Comparison of ENCODE assay signal across 20 cellular contexts in the genomic region with DNA sequence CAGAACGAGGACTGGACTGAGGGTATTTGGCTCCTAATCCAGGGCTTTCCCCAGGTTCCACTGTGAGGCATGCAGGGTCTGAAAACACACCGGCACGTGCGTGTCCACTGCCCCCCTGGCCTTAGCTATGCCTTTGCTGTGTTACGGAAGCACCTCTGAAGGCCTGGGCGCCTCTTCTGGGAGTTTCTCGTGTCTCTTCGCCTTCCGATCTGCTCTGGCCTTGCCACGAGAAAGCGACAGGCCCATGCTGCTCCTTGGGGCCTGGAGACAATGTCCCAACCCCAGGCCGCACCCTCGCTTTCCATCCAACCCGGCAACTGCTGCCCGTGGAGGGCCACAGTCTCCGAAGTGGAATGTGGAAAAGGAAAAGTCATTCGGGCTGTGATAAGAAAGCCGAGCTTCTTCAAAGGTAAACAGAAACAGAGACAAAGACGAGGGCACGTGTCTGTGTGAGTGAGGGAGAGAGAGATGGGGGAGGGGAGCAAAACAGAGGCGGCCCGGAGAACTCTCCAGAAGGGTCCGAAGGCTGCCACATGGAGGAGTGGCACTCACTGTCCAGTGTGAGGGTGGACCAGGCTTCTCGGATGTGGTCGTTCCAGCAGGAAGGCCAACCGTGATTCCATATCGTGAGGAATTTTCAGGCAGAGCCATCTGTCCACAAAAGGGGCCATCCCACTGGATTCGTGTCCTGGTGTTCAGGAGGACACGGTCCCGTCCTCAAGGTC. TPM values are rescaled to one million over a fixed set of nuclear protein-coding genes. Genes with fewer than 3 reads are reported as not detected.
DNase-seq lines count a peak whose midpoint lies in the region; ATAC-seq, FAIRE-seq and TF ChIP-seq lines count a peak whose summit lies in the region.
"Had no signal": no experiment of that assay in that cellular context is flagged by ENCODE, and none has a peak within 500 bp of the region (broad histone marks: within the 10 kb centered on the region; RNA-seq: fewer than 3 reads in every experiment).

No MANE protein-coding gene starts in this region.

- ATAC-seq in IMR-90 (ENCODE audit: low read depth), result no peak
- ATAC-seq: HCT116, Panc1 had no signal

- H2AFZ ChIP-seq in IMR-90 (replicated peaks; ENCODE audit: low read length, poor library complexity) (peak overlapping the region; percentile 53), SU-DHL-6 (ENCODE audit: low read depth, low read length, severe bottlenecking) (no peak overlapping the region), osteoblast (ENCODE audit: low read length) (no peak overlapping the region)

- no peaks in the 10 kb centered on the region for H4K20me1 ChIP-seq in IMR-90 (ENCODE audit: insufficient read depth, low read length)
- H4K20me1 ChIP-seq in SU-DHL-6 (ENCODE audit: low read depth, low read length), result no peaks in the 10 kb centered on the region
- no peaks in the 10 kb centered on the region for H4K20me1 ChIP-seq in osteoblast (ENCODE audit: insufficient read depth, low read length)

- no TSS peak for BruUV-seq in IMR-90 (replicated peaks; lab: Mats Ljungman, UMichigan)

- in situ Hi-C loops in IMR-90 (cut with MboI; ENCODE audit: low sequenced_read_pairs) (no loop called here), KBM-7 (cut with MboI; ENCODE audit: low pct_unique_long_range_greater_than_20kb, low sequenced_read_pairs) (no loop called here)

- peak overlapping the region; percentile 62 for H2AK5ac ChIP-seq in IMR-90 (ENCODE audit: low read depth, low read length)

- POLR2A ChIA-PET in IMR-90 (lab: Charles Lee; ENCODE audit: unreplicated experiment), result no interaction called here

- H3K9me2 ChIP-seq in SU-DHL-6 (replicated peaks; ENCODE audit: insufficient read depth, low read length), result no peaks in the 10 kb centered on the region

- peaks cover 40% of the 10 kb centered on the region for H3F3A ChIP-seq in SU-DHL-6 (ENCODE audit: insufficient read depth)

- no peak overlapping the region for H2BK120ac ChIP-seq in IMR-90 (ENCODE audit: low read depth, low read length)

- no peak overlapping the region for H4K8ac ChIP-seq in IMR-90 (ENCODE audit: low read depth in 2 of 2, low read length in 2 of 2)

- H4K5ac ChIP-seq in IMR-90 (ENCODE audit: low read depth, low read length), result no peak overlapping the region

- 77% methylated on average over 23 of the region's 30 CpGs; no CpG with 5 or more reads in 1 of the 2 experiments for WGBS in IMR-90 (ENCODE audit: extremely low coverage in 2 of 2, insufficient read length in 1 of 2), 2 experiments

- H4K91ac ChIP-seq in IMR-90 (ENCODE audit: insufficient read depth, low read depth, low read length), result no peak overlapping the region

- no peak overlapping the region for H2BK20ac ChIP-seq in IMR-90 (ENCODE audit: low read depth, low read length)

- TF ChIP-seq RAD21 in IMR-90 (IDR thresholded peaks at IDR 0.05; ENCODE audit: low read length), result no peak

- H3K9ac ChIP-seq in IMR-90 (ENCODE audit: low read depth, low read length) (no peak overlapping the region), SU-DHL-6 (ENCODE audit: low read length) (no peak overlapping the region), kidney (ENCODE audit: low read length in 2 of 2) (no peak overlapping the region)

- H3K27me3 ChIP-seq in IMR-90 (ENCODE audit: control insufficient read depth, insufficient read depth, low read length), result peaks cover 11% of the 10 kb centered on the region
- H3K27me3 ChIP-seq in SU-DHL-6 (ENCODE audit: low read length), result no peaks in the 10 kb centered on the region
- H3K27me3 ChIP-seq in osteoblast (ENCODE audit: insufficient read depth, low read length), result peaks cover 59% of the 10 kb centered on the region

- peak overlapping the region; percentile 22 for H2AK9ac ChIP-seq in IMR-90 (replicated peaks; ENCODE audit: low read depth, low read length, poor library complexity)

- H2BK5ac ChIP-seq in IMR-90 (ENCODE audit: low read depth, low read length, poor library complexity, severe bottlenecking), result no peak overlapping the region

- CTCF ChIA-PET in IMR-90 (lab: Yijun Ruan, JAX), result no interaction called here

- H3K4me1 ChIP-seq in IMR-90 (ENCODE audit: control insufficient read depth, insufficient read depth, low read length) (no peaks in the 10 kb centered on the region), kidney (ENCODE audit: control insufficient read depth in 1 of 2, insufficient read depth in 1 of 2, low read depth in 1 of 2, low read length in 2 of 2) (no peaks in the 10 kb centered on the region), osteoblast (ENCODE audit: insufficient read depth, low read length) (no peaks in the 10 kb centered on the region)

- H3K79me1 ChIP-seq in IMR-90 (ENCODE audit: low read depth in 1 of 2, low read length in 2 of 2), result no peaks in the 10 kb centered on the region

- FAIRE-seq in kidney (lab: Jason Lieb, UNC), result no peak
- FAIRE-seq: G401.6 had no signal

- dilution Hi-C loops in IMR-90 (cut with HindIII; ENCODE audit: low sequenced_read_pairs, unreplicated experiment), result no loop called here

- H3K56ac ChIP-seq in IMR-90 (ENCODE audit: extremely low read depth, insufficient read depth, low read length), result no peak overlapping the region

- TF ChIP-seq CTCF in IMR-90 (conservative IDR thresholded peaks at IDR 0.05; ENCODE audit: low read depth, low read length), result no peak
- no peak for TF ChIP-seq CTCF in SU-DHL-6 (IDR thresholded peaks at IDR 0.05; ENCODE audit: insufficient read depth, low read length, poor library complexity, severe bottlenecking)
- no peak for TF ChIP-seq CTCF in kidney (IDR thresholded peaks at IDR 0.05; ENCODE audit: borderline replicate concordance, extremely low read depth, insufficient read depth)
- TF ChIP-seq CTCF in osteoblast (IDR thresholded peaks at IDR 0.05; ENCODE audit: extremely low read depth, low read depth, low read length), result no peak

- H3K9me3 ChIP-seq in IMR-90 (ENCODE audit: control insufficient read depth, insufficient read depth, low read length) (no peaks in the 10 kb centered on the region), SU-DHL-6 (ENCODE audit: insufficient read depth, low read length) (no peaks in the 10 kb centered on the region), kidney (ENCODE audit: control insufficient read depth in 1 of 2, low read length in 2 of 2) (no peaks in the 10 kb centered on the region), osteoblast (ENCODE audit: low read depth, low read length) (no peaks in the 10 kb centered on the region)

- TF ChIP-seq POLR2A in IMR-90 (IDR thresholded peaks at IDR 0.05; ENCODE audit: low read depth, low read length), result no peak

- no peak overlapping the region for H3K18ac ChIP-seq in IMR-90 (ENCODE audit: low read depth, low read length)

- no peak overlapping the region for H2BK15ac ChIP-seq in IMR-90 (ENCODE audit: low read depth, low read length)

- H3K4me3 ChIP-seq in IMR-90 (ENCODE audit: insufficient read depth, low read depth, low read length) (no peak overlapping the region), SU-DHL-6 (ENCODE audit: insufficient read depth, low read length, poor library complexity, severe bottlenecking) (no peak overlapping the region), kidney (ENCODE audit: low read length in 2 of 2) (no peak overlapping the region), osteoblast (ENCODE audit: insufficient read depth, low read length) (no peak overlapping the region)

- intact Hi-C loops in IMR-90 (cut with micrococcal nuclease) (no loop called here), kidney (cut with DNase I) (no loop called here)

- H3K23ac ChIP-seq in IMR-90 (ENCODE audit: low read depth, low read length), result no peak overlapping the region

- no peak overlapping the region for H3K4ac ChIP-seq in IMR-90 (ENCODE audit: low read depth, low read length)

- H3K9me1 ChIP-seq in IMR-90 (ENCODE audit: insufficient read depth, low read length), result 0 out of 2 replicates have a peak, but pooled peaks cover 4% of the 10 kb centered on the region

- H3K79me2 ChIP-seq in SU-DHL-6 (ENCODE audit: insufficient read depth, low read length), result no peaks in the 10 kb centered on the region
- no peaks in the 10 kb centered on the region for H3K79me2 ChIP-seq in osteoblast (ENCODE audit: insufficient read depth, low read length)

- H3K4me2 ChIP-seq in IMR-90 (ENCODE audit: low read depth, low read length), result no peak overlapping the region
- H3K4me2 ChIP-seq in SU-DHL-6 (ENCODE audit: low read depth, low read length, poor library complexity, severe bottlenecking), result no peak overlapping the region
- H3K4me2 ChIP-seq in osteoblast (ENCODE audit: insufficient read depth, low read length), result no peak overlapping the region

- H3K27ac ChIP-seq in IMR-90 (ENCODE audit: insufficient read depth, low read length) (no peak overlapping the region), SU-DHL-6 (ENCODE audit: low read depth, low read length) (0 out of 2 replicates have a peak overlapping the region, but pooled peaks have one; percentile 98), kidney (ENCODE audit: low read depth in 2 of 2, low read length in 2 of 2) (no peak overlapping the region), osteoblast (ENCODE audit: low read depth, low read length) (no peak overlapping the region)

- DNase-seq in IMR-90 (no peak), kidney (peak; percentile 32), osteoblast (ENCODE audit: insufficient read length, low spot score, missing footprints) (peak; percentile 72), KBM-7 (no peak), NCI-H2081 (lab: John Stamatoyannopoulos, UW) (no peak), KG1 (lab: John Stamatoyannopoulos, UW) (no peak), NCI-H187 (lab: John Stamatoyannopoulos, UW) (no peak)
- DNase-seq: ACHN, C1 segment of cervical spinal cord, DND-41, NCI-H1105 treated with DMSO at 0.1 percent for 48 hours, NCI-H1694, NCI-H226, NCI-H524, SW 1271 had no signal

- H3K36me3 ChIP-seq in IMR-90 (ENCODE audit: control insufficient read depth, insufficient read depth, low read length) (no peaks in the 10 kb centered on the region), SU-DHL-6 (ENCODE audit: low read length) (no peaks in the 10 kb centered on the region), kidney (ENCODE audit: control insufficient read depth in 1 of 2, insufficient read depth in 2 of 2, low read length in 2 of 2) (no peaks in the 10 kb centered on the region), osteoblast (ENCODE audit: insufficient read depth, low read length) (no peaks in the 10 kb centered on the region)

- H3K14ac ChIP-seq in IMR-90 (replicated peaks; ENCODE audit: low read depth, low read length), result no peak overlapping the region

RNA-seq across cellular contexts. Expression of a gene that starts 3.4 kb away (rescaled TPM):
- total RNA-seq in IMR-90 (2012; rRNA removed) (not detected in 2 replicates), kidney (not detected), osteoblast (under 0.01 TPM in 1 of 2 replicates, not detected in the other)
- polyA plus RNA-seq in IMR-90 (2012; rRNA removed) (0.02 TPM in 1 of 2 replicates, not detected in the other), kidney (ENCODE audit: insufficient read depth, low read depth, low replicate concordance) (0.39 TPM)
- 0.03 TPM in 1 of 2 replicates, not detected in the other for polyA plus RNA-seq in IMR-90 (2012; cell fraction: cytosol; rRNA removed)
- polyA plus RNA-seq in IMR-90 (2012; cell fraction: nucleus; rRNA removed; ENCODE audit: low replicate concordance), result 0.04 and 0.07 TPM in 2 replicates
- total RNA-seq: SK-MEL-5 had no signal

RNA-seq across cellular contexts. Expression of a gene that starts 57.5 kb away (rescaled TPM):
- total RNA-seq in IMR-90 (2012; rRNA removed) (12.0 and 13.6 TPM in 2 replicates), kidney (16.0 TPM), osteoblast (12.7 and 13.8 TPM in 2 replicates)
- polyA plus RNA-seq in IMR-90 (2012; rRNA removed) (6.8 and 7.8 TPM in 2 replicates), kidney (ENCODE audit: insufficient read depth, low read depth, low replicate concordance) (2.3 TPM)
- polyA plus RNA-seq in IMR-90 (2012; cell fraction: cytosol; rRNA removed), result 2.4 and 2.8 TPM in 2 replicates
- 4.6 and 22.7 TPM in 2 replicates for polyA plus RNA-seq in IMR-90 (2012; cell fraction: nucleus; rRNA removed; ENCODE audit: low replicate concordance)

Comparison
In these comparisons a context has a peak if more than half of its experiments do, and no peak if none do; other contexts are left out.
1. DNase-seq: peak in kidney (single experiment) and osteoblast (single experiment); none in IMR-90 (single experiment), KBM-7 (single experiment), NCI-H2081 (0 of 2), KG1 (single experiment) and NCI-H187 (0 of 2).